ENCODE assay signal across 25 cellular contexts in genomic region chr10:77236029-77236428, GRCh38.
"Had no signal": no experiment of that assay in that cellular context is flagged by ENCODE, and none has a peak within 500 bp of the region (broad histone marks: within the 10 kb centered on the region; RNA-seq: fewer than 3 reads in every experiment).

No MANE protein-coding gene starts in this region.

- H3K4me1 ChIP-seq: colonic mucosa, left ventricle myocardium inferior, testis had no signal

- H3K36me3 ChIP-seq: colonic mucosa, left ventricle myocardium inferior, stomach had no signal

- H3K4me3 Mint-ChIP-seq: activated CD4-positive, alpha-beta T cell treated with anti-CD3 and anti-CD28 coated beads, Interleukin-2, amount 10 ng/mL, durations not matched to agents 7 days and 5 days; activated CD8-positive, alpha-beta T cell treated with anti-CD3 and anti-CD28 coated beads, Interleukin-2, amount 10 ng/mL, durations not matched to agents 7 days and 5 days; activated naive CD8-positive, alpha-beta T cell treated with anti-CD3 and anti-CD28 coated beads, Interleukin-2, amount 10 ng/mL, durations not matched to agents 7 days and 5 days; activated T-cell treated with anti-CD3 and anti-CD28 coated beads, Interleukin-2, amount 50 U/mL, for 24 hours; endodermal cell; nephron progenitor cell; stimulated activated effector memory CD8-positive, alpha-beta T cell treated with anti-CD3 and anti-CD28 coated beads, Interleukin-12 subunit alpha, Interleukin-12 subunit beta, amount 100 ng/mL, for 72 hours had no signal

- H3K4me1 Mint-ChIP-seq: activated CD4-positive, alpha-beta T cell treated with anti-CD3 and anti-CD28 coated beads, Interleukin-2, amount 10 ng/mL, durations not matched to agents 7 days and 5 days; activated naive CD8-positive, alpha-beta T cell treated with anti-CD3 and anti-CD28 coated beads, Interleukin-2, amount 10 ng/mL, durations not matched to agents 7 days and 5 days; endodermal cell; nephron progenitor cell; stimulated activated effector memory CD8-positive, alpha-beta T cell treated with anti-CD3 and anti-CD28 coated beads, Interleukin-12 subunit alpha, Interleukin-12 subunit beta, amount 100 ng/mL, for 72 hours had no signal

- H3K9me3 Mint-ChIP-seq: activated CD4-positive, alpha-beta T cell treated with anti-CD3 and anti-CD28 coated beads, Interleukin-2, amount 10 ng/mL, durations not matched to agents 7 days and 5 days; activated naive CD8-positive, alpha-beta T cell treated with anti-CD3 and anti-CD28 coated beads, Interleukin-2, amount 10 ng/mL, durations not matched to agents 7 days and 5 days; activated T-helper 2 cell treated with anti-CD3 and anti-CD28 coated beads, Interferon-gamma antibody, Interleukin-2, Interleukin-4, amounts not matched to agents 10 μg/mL and 5 μg/mL and 100 μg/mL, durations not matched to agents 14 hours and 24 hours and 36 hours; stimulated activated effector memory CD8-positive, alpha-beta T cell treated with anti-CD3 and anti-CD28 coated beads, Interleukin-12 subunit alpha, Interleukin-12 subunit beta, amount 100 ng/mL, for 72 hours had no signal

- H3K27ac ChIP-seq: colonic mucosa, epithelial cell of prostate, left ventricle myocardium inferior, skin epidermis, testis had no signal

- H3K27ac Mint-ChIP-seq: activated CD4-positive, alpha-beta T cell treated with anti-CD3 and anti-CD28 coated beads, Interleukin-2, amount 10 ng/mL, durations not matched to agents 7 days and 5 days; activated CD8-positive, alpha-beta T cell treated with anti-CD3 and anti-CD28 coated beads, Interleukin-2, amount 10 ng/mL, durations not matched to agents 7 days and 5 days; activated naive CD8-positive, alpha-beta T cell treated with anti-CD3 and anti-CD28 coated beads, Interleukin-2, amount 10 ng/mL, durations not matched to agents 7 days and 5 days; activated T-cell treated with anti-CD3 and anti-CD28 coated beads, Interleukin-2, amount 50 U/mL, for 24 hours; activated T-helper 2 cell treated with anti-CD3 and anti-CD28 coated beads, Interferon-gamma antibody, Interleukin-2, Interleukin-4, amounts not matched to agents 10 μg/mL and 5 μg/mL and 100 μg/mL, durations not matched to agents 14 hours and 24 hours and 36 hours; endodermal cell; nephron progenitor cell; stimulated activated effector memory CD8-positive, alpha-beta T cell treated with anti-CD3 and anti-CD28 coated beads, Interleukin-12 subunit alpha, Interleukin-12 subunit beta, amount 100 ng/mL, for 72 hours had no signal

- H3K36me3 Mint-ChIP-seq: activated naive CD8-positive, alpha-beta T cell treated with anti-CD3 and anti-CD28 coated beads, Interleukin-2, amount 10 ng/mL, durations not matched to agents 7 days and 5 days; stimulated activated effector memory CD8-positive, alpha-beta T cell treated with anti-CD3 and anti-CD28 coated beads, Interleukin-12 subunit alpha, Interleukin-12 subunit beta, amount 100 ng/mL, for 72 hours had no signal

- H3K4me3 ChIP-seq: colonic mucosa, left ventricle myocardium inferior, skin epidermis, stomach, testis had no signal

- H3K27me3 Mint-ChIP-seq: activated CD4-positive, alpha-beta T cell treated with anti-CD3 and anti-CD28 coated beads, Interleukin-2, amount 10 ng/mL, durations not matched to agents 7 days and 5 days had no signal

- H3K27me3 ChIP-seq: colonic mucosa, stomach, testis had no signal

- ATAC-seq: activated CD8-positive, alpha-beta T cell treated with anti-CD3 and anti-CD28 coated beads, Interleukin-2, amount 10 ng/mL, durations not matched to agents 7 days and 5 days; stimulated activated effector memory CD8-positive, alpha-beta T cell treated with anti-CD3 and anti-CD28 coated beads, Interleukin-12 subunit alpha, Interleukin-12 subunit beta, amount 100 ng/mL, for 72 hours had no signal

- H3K9me3 ChIP-seq: colonic mucosa, left ventricle myocardium inferior, stomach, testis had no signal

- FAIRE-seq: keratinocyte had no signal

- DNase-seq: activated CD4-positive, alpha-beta T cell treated with anti-CD3 and anti-CD28 coated beads, Interleukin-2, amount 10 ng/mL, durations not matched to agents 7 days and 5 days; activated CD8-positive, alpha-beta T cell treated with anti-CD3 and anti-CD28 coated beads, Interleukin-2, amount 10 ng/mL, durations not matched to agents 7 days and 5 days; activated naive CD4-positive, alpha-beta T cell treated with Interleukin-2 at 50 U/mL for 16 hours; activated naive CD8-positive, alpha-beta T cell treated with anti-CD3 and anti-CD28 coated beads, Interleukin-2, amount 10 ng/mL, durations not matched to agents 7 days and 5 days; activated T-cell treated with anti-CD3 and anti-CD28 coated beads, Interleukin-2, amount 50 U/mL, for 24 hours; amygdala; caudate nucleus; colonic mucosa; endodermal cell; foreskin melanocyte; glutamatergic neuron; hippocampal formation; left ventricle myocardium inferior; mesendoderm; nephron progenitor cell; nucleus accumbens; stimulated activated CD4-positive, alpha-beta T cell treated with anti-CD3 and anti-CD28 coated beads, Interleukin-4, amount 100 ng/mL, for 1 hour; stomach; T1000; testis had no signal
